ENCODE assay signal across 14 cellular contexts in the genomic region with DNA sequence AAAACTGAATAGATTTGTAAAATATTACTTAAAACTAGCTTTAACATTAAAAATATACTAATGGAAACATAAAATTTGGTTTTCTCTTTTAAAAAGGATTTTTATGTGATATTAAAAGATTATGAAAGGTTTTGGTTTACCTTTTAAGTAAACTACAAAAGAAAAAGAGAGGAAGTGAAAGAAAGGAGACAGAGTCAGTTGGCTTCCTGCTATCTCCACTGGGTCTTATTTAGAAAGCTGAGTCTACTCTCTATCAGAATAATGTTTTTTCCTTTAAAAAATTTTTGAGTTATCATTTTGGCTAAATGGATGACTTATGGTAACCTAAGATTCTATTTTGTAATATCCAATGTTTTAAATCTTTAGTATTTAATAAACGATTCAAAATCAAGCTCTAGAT.
"Had no signal": no experiment of that assay in that cellular context is flagged by ENCODE, and none has a peak within 500 bp of the region (broad histone marks: within the 10 kb centered on the region; RNA-seq: fewer than 3 reads in every experiment).

No MANE protein-coding gene starts in this region.

- H3K4me1 Mint-ChIP-seq: activated CD4-positive, alpha-beta memory T cell treated with anti-CD3 and anti-CD28 coated beads, Interleukin-2, amount 10 ng/mL, durations not matched to agents 7 days and 5 days had no signal

- H3K4me3 ChIP-seq: ascending aorta, dorsolateral prefrontal cortex, esophagus muscularis mucosa, lung, tibial artery, uterus had no signal

- H3K36me3 ChIP-seq: ascending aorta, esophagus muscularis mucosa, tibial artery, uterus had no signal

- ATAC-seq: activated CD4-positive, alpha-beta T cell treated with anti-CD3 and anti-CD28 coated beads for 36 hours; activated T-cell treated with anti-CD3 and anti-CD28 coated beads, Interleukin-2, amount 50 U/mL, for 72 hours; left colon had no signal

- H3K27me3 Mint-ChIP-seq: activated CD4-positive, alpha-beta memory T cell treated with anti-CD3 and anti-CD28 coated beads, Interleukin-2, amount 10 ng/mL, durations not matched to agents 7 days and 5 days; activated CD4-positive, alpha-beta T cell treated with anti-CD3 and anti-CD28 coated beads for 36 hours had no signal

- H3K27ac Mint-ChIP-seq: activated CD4-positive, alpha-beta memory T cell treated with anti-CD3 and anti-CD28 coated beads, Interleukin-2, amount 10 ng/mL, durations not matched to agents 7 days and 5 days; activated CD4-positive, alpha-beta T cell treated with anti-CD3 and anti-CD28 coated beads for 36 hours; activated T-cell treated with anti-CD3 and anti-CD28 coated beads, Interleukin-2, amount 50 U/mL, for 72 hours had no signal

- H3K4me1 ChIP-seq: ascending aorta, esophagus muscularis mucosa, uterus had no signal

- H3K27ac ChIP-seq: ascending aorta, dorsolateral prefrontal cortex, esophagus muscularis mucosa, tibial artery, uterus had no signal

- H3K9me3 Mint-ChIP-seq: activated CD4-positive, alpha-beta memory T cell treated with anti-CD3 and anti-CD28 coated beads, Interleukin-2, amount 10 ng/mL, durations not matched to agents 7 days and 5 days; activated T-cell treated with anti-CD3 and anti-CD28 coated beads, Interleukin-2, amount 50 U/mL, for 72 hours had no signal

- FAIRE-seq: bronchial epithelial cell had no signal

- H3K27me3 ChIP-seq: ascending aorta, dorsolateral prefrontal cortex, esophagus muscularis mucosa, tibial artery, uterus had no signal

- H3K4me3 Mint-ChIP-seq: activated CD4-positive, alpha-beta memory T cell treated with anti-CD3 and anti-CD28 coated beads, Interleukin-2, amount 10 ng/mL, durations not matched to agents 7 days and 5 days; activated CD4-positive, alpha-beta T cell treated with anti-CD3 and anti-CD28 coated beads for 36 hours had no signal

- DNase-seq: activated CD4-positive, alpha-beta memory T cell treated with anti-CD3 and anti-CD28 coated beads, Interleukin-2, amount 10 ng/mL, durations not matched to agents 7 days and 5 days; activated CD4-positive, alpha-beta T cell treated with anti-CD3 and anti-CD28 coated beads for 36 hours; activated T-cell treated with anti-CD3 and anti-CD28 coated beads, Interleukin-2, amount 50 U/mL, for 72 hours; dorsolateral prefrontal cortex; glutamatergic neuron; left colon; midbrain; retina; tibial artery; uterus had no signal

- H3K9me3 ChIP-seq: ascending aorta, esophagus muscularis mucosa, tibial artery, uterus had no signal
